Comparison of ENCODE assay signal across 7 cellular contexts in the genomic region with DNA sequence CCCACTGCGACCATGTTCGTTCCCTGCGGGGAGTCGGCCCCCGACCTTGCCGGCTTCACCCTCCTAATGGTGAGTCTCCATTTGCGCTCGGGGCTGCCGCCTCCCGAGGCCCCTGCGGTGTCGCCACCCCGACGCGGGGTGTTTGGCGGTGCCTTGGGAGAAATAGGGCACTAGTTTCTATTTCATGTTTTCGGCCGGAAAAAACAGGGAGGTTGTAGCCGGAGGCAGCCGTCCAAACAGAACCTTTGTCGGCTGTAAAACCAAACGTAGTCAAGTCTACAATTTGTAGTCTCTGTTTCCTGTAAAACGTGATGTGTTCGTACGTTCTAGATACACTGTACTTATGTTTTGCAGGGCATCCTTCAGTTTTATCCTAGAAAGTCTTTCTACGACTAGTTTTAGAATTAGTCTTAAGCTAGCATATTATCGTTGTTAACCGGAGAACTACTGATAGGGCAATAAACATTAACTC. TPM values are rescaled to one million over a fixed set of nuclear protein-coding genes. Genes with fewer than 3 reads are reported as not detected.
DNase-seq lines count a peak whose midpoint lies in the region; ATAC-seq and TF ChIP-seq lines count a peak whose summit lies in the region.

No MANE protein-coding gene starts in this region.

- H3K4me2 ChIP-seq in neural progenitor cell: peak overlapping the region; percentile 88

- H3K9me3 ChIP-seq in KOPT-K1 (ENCODE audit: insufficient read depth, low read length, poor library complexity, severe bottlenecking): no peaks in the 10 kb centered on the region
- H3K9me3 ChIP-seq in ectodermal cell (ENCODE audit: control insufficient read depth, low read length): no peaks in the 10 kb centered on the region
- H3K9me3 ChIP-seq in neural progenitor cell (ENCODE audit: low read depth): no peaks in the 10 kb centered on the region

- H3K9me3 Mint-ChIP-seq in neural progenitor cell: no peaks in the 10 kb centered on the region

- 0% methylated on average over 28 of the region's 28 CpGs for WGBS in ectodermal cell, 2 experiments

- H3K4me3 ChIP-seq in ectodermal cell (ENCODE audit: insufficient read depth, low read depth, low read length) (peak overlapping the region; percentile 80), neural progenitor cell (peak overlapping the region; percentile 98)

- DNase-seq in neural progenitor cell (ENCODE audit: low spot score) (no peak), medulla oblongata (ENCODE audit: extremely low spot score) (no peak)

- H3K36me3 ChIP-seq in KOPT-K1 (ENCODE audit: insufficient read depth, low read length) (peaks cover 56% of the 10 kb centered on the region), ectodermal cell (ENCODE audit: control insufficient read depth, insufficient read depth, low read length) (peaks cover 10% of the 10 kb centered on the region), neural progenitor cell (peaks cover 20% of the 10 kb centered on the region)

- peak overlapping the region; percentile 100 for H3K9ac ChIP-seq in neural progenitor cell

- peaks cover 9% of the 10 kb centered on the region for H3K36me3 Mint-ChIP-seq in neural progenitor cell

- H3K27me3 ChIP-seq in ectodermal cell (ENCODE audit: control insufficient read depth, insufficient read depth, low read length, poor library complexity, severe bottlenecking): no peaks in the 10 kb centered on the region
- H3K27me3 ChIP-seq in neural progenitor cell: no peaks in the 10 kb centered on the region

- peaks cover 27% of the 10 kb centered on the region for H3K4me1 Mint-ChIP-seq in neural progenitor cell

- ATAC-seq in GM19467 (IDR thresholded peaks at IDR 0.05; ENCODE audit: unreplicated experiment) (peak; percentile 1), GM21526 (IDR thresholded peaks at IDR 0.05; ENCODE audit: low FRiP score, unreplicated experiment) (no peak), GM21381 (IDR thresholded peaks at IDR 0.05; ENCODE audit: unreplicated experiment) (no peak)

- peak overlapping the region; percentile 100 for H3K4me3 Mint-ChIP-seq in neural progenitor cell

- H3K4me1 ChIP-seq in ectodermal cell (ENCODE audit: control insufficient read depth, insufficient read depth, low read length) (peaks cover 4% of the 10 kb centered on the region), neural progenitor cell (peaks cover 20% of the 10 kb centered on the region)

- H3K27ac ChIP-seq in KOPT-K1 (ENCODE audit: low read depth, low read length, poor library complexity, severe bottlenecking): peak overlapping the region; percentile 96
- peak overlapping the region; percentile 99 for H3K27ac ChIP-seq in ectodermal cell (ENCODE audit: insufficient read depth, low read depth, low read length, poor library complexity, severe bottlenecking)
- peak overlapping the region; percentile 99 for H3K27ac ChIP-seq in neural progenitor cell

- peaks cover 65% of the 10 kb centered on the region for H3K79me2 ChIP-seq in neural progenitor cell (ENCODE audit: low read depth)

- H3K27me3 Mint-ChIP-seq in neural progenitor cell (ENCODE audit: insufficient read depth, low read depth): peaks cover 2% of the 10 kb centered on the region

- H2AFZ ChIP-seq in neural progenitor cell (replicated peaks): peak overlapping the region; percentile 98

- peaks cover 12% of the 10 kb centered on the region for H3F3A ChIP-seq in neural progenitor cell (ENCODE audit: low read depth)

- H3K27ac Mint-ChIP-seq in neural progenitor cell: peak overlapping the region; percentile 100

- H4K20me1 ChIP-seq in neural progenitor cell (ENCODE audit: low read depth): peaks cover 26% of the 10 kb centered on the region

- no peak for TF ChIP-seq CTCF in neural progenitor cell (IDR thresholded peaks at IDR 0.05)

RNA-seq across cellular contexts. Expression of a gene that starts 0.3 kb away (rescaled TPM):
- polyA plus RNA-seq in ectodermal cell (2013, experiment 1 of 4): 73.5 TPM
- polyA plus RNA-seq in ectodermal cell (2013, experiment 2 of 4): 78.5 TPM
- 77.6 TPM for polyA plus RNA-seq in ectodermal cell (2013, experiment 3 of 4)
- polyA plus RNA-seq in ectodermal cell (2013, experiment 4 of 4): 86.0 TPM
- total RNA-seq in neural progenitor cell (ENCODE audit: low replicate concordance): 69.4 and 96.8 TPM in 2 replicates

RNA-seq across cellular contexts. Expression of a gene that starts 0.6 kb away (rescaled TPM):
- 15.9 TPM for polyA plus RNA-seq in ectodermal cell (2013, experiment 1 of 4)
- 15.5 TPM for polyA plus RNA-seq in ectodermal cell (2013, experiment 2 of 4)
- 13.2 TPM for polyA plus RNA-seq in ectodermal cell (2013, experiment 3 of 4)
- 13.1 TPM for polyA plus RNA-seq in ectodermal cell (2013, experiment 4 of 4)
- 24.3 and 44.8 TPM in 2 replicates for total RNA-seq in neural progenitor cell (ENCODE audit: low replicate concordance)

RNA-seq across cellular contexts. Expression of a gene that starts 45.2 kb away (rescaled TPM):
- 8.9 TPM for polyA plus RNA-seq in ectodermal cell (2013, experiment 1 of 4)
- 6.3 TPM for polyA plus RNA-seq in ectodermal cell (2013, experiment 2 of 4)
- 8.3 TPM for polyA plus RNA-seq in ectodermal cell (2013, experiment 3 of 4)
- polyA plus RNA-seq in ectodermal cell (2013, experiment 4 of 4): 7.3 TPM
- 12.2 and 18.4 TPM in 2 replicates for total RNA-seq in neural progenitor cell (ENCODE audit: low replicate concordance)
